1 cellular context compared by ENCODE assay signal in the genomic region with DNA sequence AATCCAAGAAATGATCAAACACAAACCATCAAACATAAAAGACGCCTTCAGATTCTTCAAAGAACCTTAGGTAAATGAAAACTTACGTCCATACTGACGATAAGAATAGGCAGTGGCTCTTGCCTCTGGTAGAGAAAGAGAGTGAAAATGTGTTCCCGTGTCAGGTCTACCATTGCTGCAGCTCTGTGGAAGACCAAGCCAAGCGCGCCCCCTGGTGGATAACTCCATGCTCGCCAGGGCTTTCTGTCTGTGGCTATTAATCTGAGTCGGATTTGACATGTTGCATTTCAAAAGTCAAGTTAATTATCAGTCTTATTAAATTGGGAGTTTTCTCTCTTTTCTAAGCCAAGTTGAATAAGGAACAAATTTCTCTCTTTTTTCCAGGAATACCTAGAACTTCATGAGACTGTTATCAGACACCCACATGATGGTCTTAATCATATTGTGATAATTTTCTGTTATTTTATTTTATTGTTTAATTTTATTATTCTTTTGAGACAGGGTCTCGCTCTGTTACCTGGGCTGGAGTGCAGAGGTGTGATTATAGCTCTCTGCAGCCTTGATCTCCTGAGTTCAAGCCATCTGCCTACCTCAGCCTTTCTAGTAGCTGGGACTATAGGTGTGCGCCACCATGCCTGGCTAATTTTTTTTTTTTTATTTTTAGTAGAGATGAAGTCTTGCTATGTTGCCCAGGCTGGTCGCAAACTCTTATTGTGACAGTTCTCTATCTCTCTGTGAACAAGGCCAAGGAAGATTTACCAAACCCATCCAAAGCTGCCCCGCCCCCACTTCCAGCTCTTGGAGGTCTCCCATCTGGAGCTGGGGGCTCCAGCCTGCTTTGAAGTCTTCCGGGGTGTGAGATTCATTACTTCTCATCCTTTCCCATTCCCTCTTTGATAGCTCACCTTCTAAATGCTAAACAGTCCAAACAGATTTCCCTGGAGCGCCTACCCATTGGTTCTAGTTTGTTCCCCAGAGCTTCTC.
TF ChIP-seq lines count a peak whose summit lies in the region.

No MANE protein-coding gene starts in this region.

TF ChIP-seq in HepG2, 621 proteins besides CTCF, POLR2A, EP300 and RAD21 (continued from another document):
- TF ChIP-seq, protein P1, sequence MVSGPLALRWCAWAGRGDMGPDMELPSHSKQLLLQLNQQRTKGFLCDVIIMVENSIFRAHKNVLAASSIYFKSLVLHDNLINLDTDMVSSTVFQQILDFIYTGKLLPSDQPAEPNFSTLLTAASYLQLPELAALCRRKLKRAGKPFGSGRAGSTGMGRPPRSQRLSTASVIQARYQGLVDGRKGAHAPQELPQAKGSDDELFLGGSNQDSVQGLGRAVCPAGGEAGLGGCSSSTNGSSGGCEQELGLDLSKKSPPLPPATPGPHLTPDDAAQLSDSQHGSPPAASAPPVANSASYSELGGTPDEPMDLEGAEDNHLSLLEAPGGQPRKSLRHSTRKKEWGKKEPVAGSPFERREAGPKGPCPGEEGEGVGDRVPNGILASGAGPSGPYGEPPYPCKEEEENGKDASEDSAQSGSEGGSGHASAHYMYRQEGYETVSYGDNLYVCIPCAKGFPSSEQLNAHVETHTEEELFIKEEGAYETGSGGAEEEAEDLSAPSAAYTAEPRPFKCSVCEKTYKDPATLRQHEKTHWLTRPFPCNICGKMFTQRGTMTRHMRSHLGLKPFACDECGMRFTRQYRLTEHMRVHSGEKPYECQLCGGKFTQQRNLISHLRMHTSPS (CRISPR knock-in tag; IDR thresholded peaks at IDR 0.05; ENCODE audit: low read depth) = no peak
- TF ChIP-seq, protein P2, sequence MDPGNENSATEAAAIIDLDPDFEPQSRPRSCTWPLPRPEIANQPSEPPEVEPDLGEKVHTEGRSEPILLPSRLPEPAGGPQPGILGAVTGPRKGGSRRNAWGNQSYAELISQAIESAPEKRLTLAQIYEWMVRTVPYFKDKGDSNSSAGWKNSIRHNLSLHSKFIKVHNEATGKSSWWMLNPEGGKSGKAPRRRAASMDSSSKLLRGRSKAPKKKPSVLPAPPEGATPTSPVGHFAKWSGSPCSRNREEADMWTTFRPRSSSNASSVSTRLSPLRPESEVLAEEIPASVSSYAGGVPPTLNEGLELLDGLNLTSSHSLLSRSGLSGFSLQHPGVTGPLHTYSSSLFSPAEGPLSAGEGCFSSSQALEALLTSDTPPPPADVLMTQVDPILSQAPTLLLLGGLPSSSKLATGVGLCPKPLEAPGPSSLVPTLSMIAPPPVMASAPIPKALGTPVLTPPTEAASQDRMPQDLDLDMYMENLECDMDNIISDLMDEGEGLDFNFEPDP (CRISPR knock-in tag; conservative IDR thresholded peaks at IDR 0.05) = no peak
- 0 out of 2 replicates have a peak, but pooled peaks have one; percentile 18 for TF ChIP-seq BCL6 (CRISPR knock-in tag; IDR thresholded peaks at IDR 0.05)
- peak; percentile 48; the same call in 1 of the 3 replicates for TF ChIP-seq MXI1 (IDR thresholded peaks at IDR 0.05; ENCODE audit: borderline replicate concordance, low read depth, low read length)
- no peak for TF ChIP-seq RBAK (CRISPR knock-in tag; IDR thresholded peaks at IDR 0.05)
- TF ChIP-seq ZNF510 (CRISPR knock-in tag; IDR thresholded peaks at IDR 0.05; ENCODE audit: low read depth) = 0 out of 2 replicates have a peak, but pooled peaks have one; percentile 37
- peak; percentile 44 for TF ChIP-seq XRCC5 (optimal IDR thresholded peaks at IDR 0.05; ENCODE audit: low read length)
- no peak for TF ChIP-seq MBD4 (IDR thresholded peaks at IDR 0.05; ENCODE audit: borderline replicate concordance, low read length)
- TF ChIP-seq GATAD2A (CRISPR knock-in tag; IDR thresholded peaks at IDR 0.05) = peak; percentile 43; the same call in 1 of the 2 replicates
- no peak for TF ChIP-seq ZNF549 (CRISPR knock-in tag; IDR thresholded peaks at IDR 0.05)
- TF ChIP-seq RARG (CRISPR knock-in tag; IDR thresholded peaks at IDR 0.05; ENCODE audit: low read depth) = no peak
- no peak for TF ChIP-seq ZNF816 (CRISPR knock-in tag; IDR thresholded peaks at IDR 0.05; ENCODE audit: borderline replicate concordance)
- TF ChIP-seq, protein P3, sequence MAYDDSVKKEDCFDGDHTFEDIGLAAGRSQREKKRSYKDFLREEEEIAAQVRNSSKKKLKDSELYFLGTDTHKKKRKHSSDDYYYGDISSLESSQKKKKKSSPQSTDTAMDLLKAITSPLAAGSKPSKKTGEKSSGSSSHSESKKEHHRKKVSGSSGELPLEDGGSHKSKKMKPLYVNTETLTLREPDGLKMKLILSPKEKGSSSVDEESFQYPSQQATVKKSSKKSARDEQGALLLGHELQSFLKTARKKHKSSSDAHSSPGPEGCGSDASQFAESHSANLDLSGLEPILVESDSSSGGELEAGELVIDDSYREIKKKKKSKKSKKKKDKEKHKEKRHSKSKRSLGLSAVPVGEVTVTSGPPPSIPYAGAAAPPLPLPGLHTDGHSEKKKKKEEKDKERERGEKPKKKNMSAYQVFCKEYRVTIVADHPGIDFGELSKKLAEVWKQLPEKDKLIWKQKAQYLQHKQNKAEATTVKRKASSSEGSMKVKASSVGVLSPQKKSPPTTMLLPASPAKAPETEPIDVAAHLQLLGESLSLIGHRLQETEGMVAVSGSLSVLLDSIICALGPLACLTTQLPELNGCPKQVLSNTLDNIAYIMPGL (CRISPR knock-in tag; IDR thresholded peaks at IDR 0.05; ENCODE audit: borderline replicate concordance in 1 of 2, low read depth in 1 of 2) = peak; percentile 54 to 80; a peak in 3 of 4 replicates
- peak; percentile 43; the same call in 1 of the 2 replicates for TF ChIP-seq FOXA3 (CRISPR knock-in tag; IDR thresholded peaks at IDR 0.05)
- no peak for TF ChIP-seq ZNF251 (CRISPR knock-in tag; IDR thresholded peaks at IDR 0.05)
- TF ChIP-seq, protein P4, sequence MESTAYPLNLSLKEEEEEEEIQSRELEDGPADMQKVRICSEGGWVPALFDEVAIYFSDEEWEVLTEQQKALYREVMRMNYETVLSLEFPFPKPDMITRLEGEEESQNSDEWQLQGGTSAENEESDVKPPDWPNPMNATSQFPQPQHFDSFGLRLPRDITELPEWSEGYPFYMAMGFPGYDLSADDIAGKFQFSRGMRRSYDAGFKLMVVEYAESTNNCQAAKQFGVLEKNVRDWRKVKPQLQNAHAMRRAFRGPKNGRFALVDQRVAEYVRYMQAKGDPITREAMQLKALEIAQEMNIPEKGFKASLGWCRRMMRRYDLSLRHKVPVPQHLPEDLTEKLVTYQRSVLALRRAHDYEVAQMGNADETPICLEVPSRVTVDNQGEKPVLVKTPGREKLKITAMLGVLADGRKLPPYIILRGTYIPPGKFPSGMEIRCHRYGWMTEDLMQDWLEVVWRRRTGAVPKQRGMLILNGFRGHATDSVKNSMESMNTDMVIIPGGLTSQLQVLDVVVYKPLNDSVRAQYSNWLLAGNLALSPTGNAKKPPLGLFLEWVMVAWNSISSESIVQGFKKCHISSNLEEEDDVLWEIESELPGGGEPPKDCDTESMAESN (CRISPR knock-in tag; conservative IDR thresholded peaks at IDR 0.05) = no peak
- TF ChIP-seq NBN (conservative IDR thresholded peaks at IDR 0.05) = no peak
- TF ChIP-seq, protein P5, sequence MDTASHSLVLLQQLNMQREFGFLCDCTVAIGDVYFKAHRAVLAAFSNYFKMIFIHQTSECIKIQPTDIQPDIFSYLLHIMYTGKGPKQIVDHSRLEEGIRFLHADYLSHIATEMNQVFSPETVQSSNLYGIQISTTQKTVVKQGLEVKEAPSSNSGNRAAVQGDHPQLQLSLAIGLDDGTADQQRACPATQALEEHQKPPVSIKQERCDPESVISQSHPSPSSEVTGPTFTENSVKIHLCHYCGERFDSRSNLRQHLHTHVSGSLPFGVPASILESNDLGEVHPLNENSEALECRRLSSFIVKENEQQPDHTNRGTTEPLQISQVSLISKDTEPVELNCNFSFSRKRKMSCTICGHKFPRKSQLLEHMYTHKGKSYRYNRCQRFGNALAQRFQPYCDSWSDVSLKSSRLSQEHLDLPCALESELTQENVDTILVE (CRISPR knock-in tag; IDR thresholded peaks at IDR 0.05) = 0 out of 2 replicates have a peak, but pooled peaks have one; percentile 36
- TF ChIP-seq PHF8 (CRISPR knock-in tag; IDR thresholded peaks at IDR 0.05) = no peak; the same call in 1 of the 2 replicates
- TF ChIP-seq SPEN (CRISPR knock-in tag; IDR thresholded peaks at IDR 0.05; ENCODE audit: low read depth) = no peak
- TF ChIP-seq, protein P6, sequence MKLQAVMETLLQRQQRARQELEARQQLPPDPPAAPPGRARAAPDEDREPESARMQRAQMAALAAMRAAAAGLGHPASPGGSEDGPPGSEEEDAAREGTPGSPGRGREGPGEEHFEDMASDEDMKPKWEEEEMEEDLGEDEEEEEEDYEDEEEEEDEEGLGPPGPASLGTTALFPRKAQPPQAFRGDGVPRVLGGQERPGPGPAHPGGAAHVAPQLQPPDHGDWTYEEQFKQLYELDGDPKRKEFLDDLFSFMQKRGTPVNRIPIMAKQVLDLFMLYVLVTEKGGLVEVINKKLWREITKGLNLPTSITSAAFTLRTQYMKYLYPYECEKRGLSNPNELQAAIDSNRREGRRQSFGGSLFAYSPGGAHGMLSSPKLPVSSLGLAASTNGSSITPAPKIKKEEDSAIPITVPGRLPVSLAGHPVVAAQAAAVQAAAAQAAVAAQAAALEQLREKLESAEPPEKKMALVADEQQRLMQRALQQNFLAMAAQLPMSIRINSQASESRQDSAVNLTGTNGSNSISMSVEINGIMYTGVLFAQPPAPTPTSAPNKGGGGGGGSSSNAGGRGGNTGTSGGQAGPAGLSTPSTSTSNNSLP (IDR thresholded peaks at IDR 0.05; ENCODE audit: low read depth, low read length) = peak; percentile 65
- TF ChIP-seq STAG1 (CRISPR knock-in tag; IDR thresholded peaks at IDR 0.05) = peak; percentile 99
- TF ChIP-seq, protein P7, sequence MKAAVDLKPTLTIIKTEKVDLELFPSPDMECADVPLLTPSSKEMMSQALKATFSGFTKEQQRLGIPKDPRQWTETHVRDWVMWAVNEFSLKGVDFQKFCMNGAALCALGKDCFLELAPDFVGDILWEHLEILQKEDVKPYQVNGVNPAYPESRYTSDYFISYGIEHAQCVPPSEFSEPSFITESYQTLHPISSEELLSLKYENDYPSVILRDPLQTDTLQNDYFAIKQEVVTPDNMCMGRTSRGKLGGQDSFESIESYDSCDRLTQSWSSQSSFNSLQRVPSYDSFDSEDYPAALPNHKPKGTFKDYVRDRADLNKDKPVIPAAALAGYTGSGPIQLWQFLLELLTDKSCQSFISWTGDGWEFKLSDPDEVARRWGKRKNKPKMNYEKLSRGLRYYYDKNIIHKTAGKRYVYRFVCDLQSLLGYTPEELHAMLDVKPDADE (CRISPR knock-in tag; IDR thresholded peaks at IDR 0.05) = no peak
- peak; percentile 67; the same call in 1 of the 2 replicates for TF ChIP-seq HOXA5 (CRISPR knock-in tag; IDR thresholded peaks at IDR 0.05)
- TF ChIP-seq GFI1 (CRISPR knock-in tag; IDR thresholded peaks at IDR 0.05; ENCODE audit: borderline replicate concordance) = no peak
- TF ChIP-seq ZBTB42 (CRISPR knock-in tag; IDR thresholded peaks at IDR 0.05) = no peak
